ENCODE assay signal across 1 cellular context in genomic region chr19:58499021-58499927, GRCh38.
TF ChIP-seq lines count a peak whose summit lies in the region.

No MANE protein-coding gene starts in this region.

TF ChIP-seq in K562, 482 proteins besides CTCF, POLR2A, EP300 and RAD21 (continued from another document and continues in another):
- TF ChIP-seq NUFIP1 (IDR thresholded peaks at IDR 0.05; ENCODE audit: partially characterized antibody) (peak; percentile 50), ELK3 (CRISPR knock-in tag; IDR thresholded peaks at IDR 0.05) (no peak), RBM25 (IDR thresholded peaks at IDR 0.05; ENCODE audit: low read depth, low read length, severe bottlenecking) (no peak), ELK1 (CRISPR knock-in tag; IDR thresholded peaks at IDR 0.05) (no peak), ETV5 (CRISPR knock-in tag; IDR thresholded peaks at IDR 0.05; ENCODE audit: low read depth) (peak; percentile 91), FOXK2 (conservative IDR thresholded peaks at IDR 0.05 in 1 of 2, IDR thresholded peaks at IDR 0.05 in 1 of 2; ENCODE audit: low read depth in 2 of 2) (peak; percentile 89 to 96), FOXA3 (CRISPR knock-in tag; conservative IDR thresholded peaks at IDR 0.05 in 1 of 2, IDR thresholded peaks at IDR 0.05 in 1 of 2) (no peak), ZSCAN29 (IDR thresholded peaks at IDR 0.05) (no peak), E2F6 (IDR thresholded peaks at IDR 0.05; ENCODE audit: borderline replicate concordance in 1 of 2, extremely low read depth in 1 of 2, insufficient read depth in 1 of 2, insufficient read length in 1 of 2, low read depth in 1 of 2, low read length in 1 of 2, poor library complexity in 1 of 2, severe bottlenecking in 1 of 2) (peak; percentile 71 to 84), POLR2H (tag; IDR thresholded peaks at IDR 0.05; ENCODE audit: low read depth) (no peak), ZNF717 (CRISPR knock-in tag; IDR thresholded peaks at IDR 0.05) (no peak), TAF15 (IDR thresholded peaks at IDR 0.05; ENCODE audit: low read depth, low read length) (no peak), RBM34 (IDR thresholded peaks at IDR 0.05; ENCODE audit: borderline replicate concordance, insufficient read depth, low read length) (no peak), USF1 (CRISPR knock-in tag; IDR thresholded peaks at IDR 0.05) (no peak), U2AF1 (optimal IDR thresholded peaks at IDR 0.05; ENCODE audit: low read depth, low read length) (no peak), PPARD (CRISPR knock-in tag; IDR thresholded peaks at IDR 0.05) (no peak), ARID3A (IDR thresholded peaks at IDR 0.05; ENCODE audit: borderline replicate concordance, low read depth, low read length) (no peak), FOSL1 (tag; conservative IDR thresholded peaks at IDR 0.05) (no peak), SREBF2 (CRISPR knock-in tag; IDR thresholded peaks at IDR 0.05) (no peak), ZNF695 (CRISPR knock-in tag; IDR thresholded peaks at IDR 0.05) (no peak), CLOCK (CRISPR knock-in tag; IDR thresholded peaks at IDR 0.05; ENCODE audit: borderline replicate concordance) (no peak), ZNF384 (IDR thresholded peaks at IDR 0.05; ENCODE audit: low read depth, low read length) (0 out of 2 replicates have a peak, but pooled peaks have one; percentile 58), TEAD2 (tag; IDR thresholded peaks at IDR 0.05) (no peak), ADNP (tag; IDR thresholded peaks at IDR 0.05) (no peak), ZNF764 (CRISPR knock-in tag; IDR thresholded peaks at IDR 0.05; ENCODE audit: low read depth) (no peak), RB1 (IDR thresholded peaks at IDR 0.05; ENCODE audit: low read depth) (peak; percentile 92), JUND (IDR thresholded peaks at IDR 0.05; ENCODE audit: borderline replicate concordance, low read depth, low read length) (peak; percentile 76), JUND (tag; IDR thresholded peaks at IDR 0.05; ENCODE audit: borderline replicate concordance, low read depth, low read length) (peak; percentile 25; the same call in 1 of the 3 replicates), BCL6 (CRISPR knock-in tag; IDR thresholded peaks at IDR 0.05) (no peak), DIDO1 (tag; IDR thresholded peaks at IDR 0.05; ENCODE audit: low read depth) (peak; percentile 89), HLTF (IDR thresholded peaks at IDR 0.05) (no peak), CXXC5 (CRISPR knock-in tag; IDR thresholded peaks at IDR 0.05) (peak; percentile 92), ZNF324 (CRISPR knock-in tag; IDR thresholded peaks at IDR 0.05) (0 out of 2 replicates have a peak, but pooled peaks have one; percentile 33), SPI1 (IDR thresholded peaks at IDR 0.05; ENCODE audit: borderline replicate concordance, low read depth, low read length) (peak; percentile 75), SRSF9 (IDR thresholded peaks at IDR 0.05; ENCODE audit: borderline replicate concordance, low read depth, low read length) (no peak), ZNF41 (CRISPR knock-in tag; conservative IDR thresholded peaks at IDR 0.05) (0 out of 2 replicates have a peak, but pooled peaks have one; percentile 34), CHAMP1 (IDR thresholded peaks at IDR 0.05) (no peak), IFI16 (CRISPR knock-in tag; IDR thresholded peaks at IDR 0.05) (no peak), FUS (optimal IDR thresholded peaks at IDR 0.05; ENCODE audit: low read depth, low read length) (no peak), ZNF274 (IDR thresholded peaks at IDR 0.05; ENCODE audit: borderline replicate concordance, low read depth, low read length) (no peak), ZBTB43 (CRISPR knock-in tag; IDR thresholded peaks at IDR 0.05) (no peak), EHMT2 (IDR thresholded peaks at IDR 0.05) (no peak; the same call in 1 of the 2 replicates), TBL1XR1 (IDR thresholded peaks at IDR 0.05; ENCODE audit: low read length in 2 of 2) (peak in 1 of 2 experiments; percentile 70; a peak in 1 of 4 replicates), MAFK (IDR thresholded peaks at IDR 0.05; ENCODE audit: low read length) (0 out of 2 replicates have a peak, but pooled peaks have one; percentile 9), HOXB6 (CRISPR knock-in tag; IDR thresholded peaks at IDR 0.05; ENCODE audit: borderline replicate concordance) (no peak), KLF13 (tag; IDR thresholded peaks at IDR 0.05; ENCODE audit: borderline replicate concordance, low read depth) (peak; percentile 61; the same call in 1 of the 2 replicates), ZNF280A (IDR thresholded peaks at IDR 0.05; ENCODE audit: low read depth, partially characterized antibody) (no peak), ETV1 (tag; conservative IDR thresholded peaks at IDR 0.05; ENCODE audit: low read depth) (peak; percentile 86), ZNF165 (CRISPR knock-in tag; IDR thresholded peaks at IDR 0.05; ENCODE audit: borderline replicate concordance) (no peak), ATF2 (CRISPR knock-in tag; IDR thresholded peaks at IDR 0.05) (no peak), ZSCAN32 (CRISPR knock-in tag; IDR thresholded peaks at IDR 0.05) (no peak), RNF2 (IDR thresholded peaks at IDR 0.05) (peak; percentile 83; the same call in 1 of the 2 replicates), ATF1 (CRISPR knock-in tag; IDR thresholded peaks at IDR 0.05) (peak; percentile 69; the same call in 1 of the 2 replicates), ATF1 (tag; IDR thresholded peaks at IDR 0.05) (peak; percentile 86), ZNF444 (CRISPR knock-in tag; IDR thresholded peaks at IDR 0.05) (no peak), ZKSCAN1 (IDR thresholded peaks at IDR 0.05; ENCODE audit: low read depth, low read length) (peak; percentile 76), MYC (IDR thresholded peaks at IDR 0.05; ENCODE audit: low read depth, low read length) (peak; percentile 94), MYC (CRISPR knock-in tag; IDR thresholded peaks at IDR 0.05; ENCODE audit: borderline replicate concordance, low read depth) (no peak), ZNF23 (CRISPR knock-in tag; IDR thresholded peaks at IDR 0.05) (no peak)
